In the genomic region with DNA sequence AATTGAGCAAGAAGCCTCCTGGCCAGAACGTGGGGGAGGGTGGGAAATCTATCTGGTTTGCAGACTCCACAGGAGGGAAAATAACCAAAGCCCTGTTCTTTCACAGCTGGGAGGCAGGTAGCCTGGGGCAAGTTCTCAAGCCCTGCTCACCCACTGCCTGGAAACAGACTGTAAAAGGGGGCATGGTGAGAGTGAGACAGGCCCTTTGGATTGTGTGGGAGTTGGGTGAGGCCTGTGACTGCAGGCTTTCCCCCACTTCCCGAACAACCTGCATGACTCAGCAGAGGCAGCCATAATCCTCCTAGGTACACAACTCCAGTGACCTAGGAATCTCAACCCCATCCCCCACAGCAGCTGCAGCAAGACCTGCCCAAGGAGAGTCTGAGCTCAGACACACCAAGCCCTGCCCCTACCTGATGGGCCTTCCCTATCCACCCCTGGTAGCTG, we compare ENCODE assay signal across 2 cellular contexts.
TF ChIP-seq lines count a peak whose summit lies in the region.

No MANE protein-coding gene starts in this region.

TF ChIP-seq in HEK293, 187 proteins besides CTCF, POLR2A, EP300 and RAD21 (continued from another document):
- TF ChIP-seq, protein P1, sequence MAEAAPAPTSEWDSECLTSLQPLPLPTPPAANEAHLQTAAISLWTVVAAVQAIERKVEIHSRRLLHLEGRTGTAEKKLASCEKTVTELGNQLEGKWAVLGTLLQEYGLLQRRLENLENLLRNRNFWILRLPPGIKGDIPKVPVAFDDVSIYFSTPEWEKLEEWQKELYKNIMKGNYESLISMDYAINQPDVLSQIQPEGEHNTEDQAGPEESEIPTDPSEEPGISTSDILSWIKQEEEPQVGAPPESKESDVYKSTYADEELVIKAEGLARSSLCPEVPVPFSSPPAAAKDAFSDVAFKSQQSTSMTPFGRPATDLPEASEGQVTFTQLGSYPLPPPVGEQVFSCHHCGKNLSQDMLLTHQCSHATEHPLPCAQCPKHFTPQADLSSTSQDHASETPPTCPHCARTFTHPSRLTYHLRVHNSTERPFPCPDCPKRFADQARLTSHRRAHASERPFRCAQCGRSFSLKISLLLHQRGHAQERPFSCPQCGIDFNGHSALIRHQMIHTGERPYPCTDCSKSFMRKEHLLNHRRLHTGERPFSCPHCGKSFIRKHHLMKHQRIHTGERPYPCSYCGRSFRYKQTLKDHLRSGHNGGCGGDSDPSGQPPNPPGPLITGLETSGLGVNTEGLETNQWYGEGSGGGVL (tag by site-specific recombination; IDR thresholded peaks at IDR 0.05): peak; percentile 41
- peak; percentile 69; the same call in 1 of the 2 replicates for TF ChIP-seq EGR2 (tag by site-specific recombination; IDR thresholded peaks at IDR 0.05; ENCODE audit: low read depth)
- 0 out of 2 replicates have a peak, but pooled peaks have one; percentile 20 for TF ChIP-seq FEZF1 (tag by site-specific recombination; IDR thresholded peaks at IDR 0.05)
- peak; percentile 63 for TF ChIP-seq ZFHX2 (tag by site-specific recombination; conservative IDR thresholded peaks at IDR 0.05)

TF ChIP-seq in WTC11, 78 proteins besides CTCF, POLR2A, EP300 and RAD21 (continued from another document):
- TF ChIP-seq, protein P2, sequence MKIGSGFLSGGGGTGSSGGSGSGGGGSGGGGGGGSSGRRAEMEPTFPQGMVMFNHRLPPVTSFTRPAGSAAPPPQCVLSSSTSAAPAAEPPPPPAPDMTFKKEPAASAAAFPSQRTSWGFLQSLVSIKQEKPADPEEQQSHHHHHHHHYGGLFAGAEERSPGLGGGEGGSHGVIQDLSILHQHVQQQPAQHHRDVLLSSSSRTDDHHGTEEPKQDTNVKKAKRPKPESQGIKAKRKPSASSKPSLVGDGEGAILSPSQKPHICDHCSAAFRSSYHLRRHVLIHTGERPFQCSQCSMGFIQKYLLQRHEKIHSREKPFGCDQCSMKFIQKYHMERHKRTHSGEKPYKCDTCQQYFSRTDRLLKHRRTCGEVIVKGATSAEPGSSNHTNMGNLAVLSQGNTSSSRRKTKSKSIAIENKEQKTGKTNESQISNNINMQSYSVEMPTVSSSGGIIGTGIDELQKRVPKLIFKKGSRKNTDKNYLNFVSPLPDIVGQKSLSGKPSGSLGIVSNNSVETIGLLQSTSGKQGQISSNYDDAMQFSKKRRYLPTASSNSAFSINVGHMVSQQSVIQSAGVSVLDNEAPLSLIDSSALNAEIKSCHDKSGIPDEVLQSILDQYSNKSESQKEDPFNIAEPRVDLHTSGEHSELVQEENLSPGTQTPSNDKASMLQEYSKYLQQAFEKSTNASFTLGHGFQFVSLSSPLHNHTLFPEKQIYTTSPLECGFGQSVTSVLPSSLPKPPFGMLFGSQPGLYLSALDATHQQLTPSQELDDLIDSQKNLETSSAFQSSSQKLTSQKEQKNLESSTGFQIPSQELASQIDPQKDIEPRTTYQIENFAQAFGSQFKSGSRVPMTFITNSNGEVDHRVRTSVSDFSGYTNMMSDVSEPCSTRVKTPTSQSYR (CRISPR knock-in tag; IDR thresholded peaks at IDR 0.05): peak; percentile 34; the same call in 1 of the 2 replicates
- TF ChIP-seq, protein P3, sequence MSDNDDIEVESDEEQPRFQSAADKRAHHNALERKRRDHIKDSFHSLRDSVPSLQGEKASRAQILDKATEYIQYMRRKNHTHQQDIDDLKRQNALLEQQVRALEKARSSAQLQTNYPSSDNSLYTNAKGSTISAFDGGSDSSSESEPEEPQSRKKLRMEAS (CRISPR knock-in tag; IDR thresholded peaks at IDR 0.05): peak; percentile 31; the same call in 1 of the 2 replicates
- TF ChIP-seq, protein P4, sequence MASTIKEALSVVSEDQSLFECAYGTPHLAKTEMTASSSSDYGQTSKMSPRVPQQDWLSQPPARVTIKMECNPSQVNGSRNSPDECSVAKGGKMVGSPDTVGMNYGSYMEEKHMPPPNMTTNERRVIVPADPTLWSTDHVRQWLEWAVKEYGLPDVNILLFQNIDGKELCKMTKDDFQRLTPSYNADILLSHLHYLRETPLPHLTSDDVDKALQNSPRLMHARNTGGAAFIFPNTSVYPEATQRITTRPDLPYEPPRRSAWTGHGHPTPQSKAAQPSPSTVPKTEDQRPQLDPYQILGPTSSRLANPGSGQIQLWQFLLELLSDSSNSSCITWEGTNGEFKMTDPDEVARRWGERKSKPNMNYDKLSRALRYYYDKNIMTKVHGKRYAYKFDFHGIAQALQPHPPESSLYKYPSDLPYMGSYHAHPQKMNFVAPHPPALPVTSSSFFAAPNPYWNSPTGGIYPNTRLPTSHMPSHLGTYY (CRISPR knock-in tag; IDR thresholded peaks at IDR 0.05): 0 out of 2 replicates have a peak, but pooled peaks have one; percentile 57
- peak; percentile 97 for TF ChIP-seq NFE2L1 (CRISPR knock-in tag; IDR thresholded peaks at IDR 0.05)
